Comparison of ENCODE assay signal across 25 cellular contexts in genomic region chrX:68703849-68704248, GRCh38. TPM values are rescaled to one million over a fixed set of nuclear protein-coding genes. Genes with fewer than 3 reads are reported as not detected.
DNase-seq lines count a peak whose midpoint lies in the region; ATAC-seq and TF ChIP-seq lines count a peak whose summit lies in the region.
"Had no signal": no experiment of that assay in that cellular context is flagged by ENCODE, and none has a peak within 500 bp of the region (broad histone marks: within the 10 kb centered on the region; RNA-seq: fewer than 3 reads in every experiment).

No MANE protein-coding gene starts in this region.

- peak overlapping the region; percentile 23 for H3K27ac Mint-ChIP-seq in activated CD4-positive, alpha-beta T cell treated with anti-CD3 and anti-CD28 coated beads, Interleukin-2, amount 10 ng/mL, durations not matched to agents 24 days and 14 days
- H3K27ac Mint-ChIP-seq in endothelial cell (ENCODE audit: unreplicated experiment), result peak overlapping the region; percentile 90
- H3K27ac Mint-ChIP-seq: activated T-helper 17 cell treated with anti-CD3 and anti-CD28 coated beads, Interleukin-2, amount 50 U/mL, for 72 hours; brain; HFFc6; T-helper 17 cell had no signal

- peaks cover 3% of the 10 kb centered on the region for H3K4me1 Mint-ChIP-seq in activated CD4-positive, alpha-beta T cell treated with anti-CD3 and anti-CD28 coated beads, Interleukin-2, amount 10 ng/mL, durations not matched to agents 24 days and 14 days
- peaks cover 51% of the 10 kb centered on the region for H3K4me1 Mint-ChIP-seq in endothelial cell (ENCODE audit: unreplicated experiment)
- H3K4me1 Mint-ChIP-seq: activated T-helper 17 cell treated with anti-CD3 and anti-CD28 coated beads, Interleukin-2, amount 50 U/mL, for 72 hours; brain; T-helper 17 cell had no signal

- no peak for ATAC-seq in psoas muscle
- ATAC-seq in HG03439 (IDR thresholded peaks at IDR 0.05; ENCODE audit: unreplicated experiment), result no peak
- ATAC-seq: activated T-helper 17 cell treated with anti-CD3 and anti-CD28 coated beads, Interleukin-2, amount 50 U/mL, for 72 hours; effector memory CD8-positive, alpha-beta T cell; T-helper 17 cell had no signal

- no peak overlapping the region for H3K4me3 ChIP-seq in Jurkat, Clone E6-1 (ENCODE audit: low read length)
- no peak overlapping the region for H3K4me3 ChIP-seq in psoas muscle
- H3K4me3 ChIP-seq: smooth muscle cell, thyroid gland had no signal

- 82 to 84% (median 82%) methylated on average over 2 to 3 of the region's 3 CpGs for WGBS in psoas muscle, 3 donors

- no peaks in the 10 kb centered on the region for H3K36me3 ChIP-seq in psoas muscle (ENCODE audit: insufficient read depth in 1 of 2, low read depth in 1 of 2)
- H3K36me3 ChIP-seq: thyroid gland had no signal

- peaks cover 0 to 13% (median 0%) of the 10 kb centered on the region in 3 donors for H3K27me3 ChIP-seq in psoas muscle (ENCODE audit: insufficient read depth in 3 of 3, low read length in 2 of 3)
- H3K27me3 ChIP-seq: thyroid gland had no signal

- H3K9me3 ChIP-seq in psoas muscle, result no peaks in the 10 kb centered on the region
- H3K9me3 ChIP-seq: thyroid gland had no signal

- no peak overlapping the region for H3K4me3 Mint-ChIP-seq in activated CD4-positive, alpha-beta T cell treated with anti-CD3 and anti-CD28 coated beads, Interleukin-2, amount 10 ng/mL, durations not matched to agents 24 days and 14 days
- H3K4me3 Mint-ChIP-seq in endothelial cell (ENCODE audit: unreplicated experiment), result peak overlapping the region; percentile 37
- H3K4me3 Mint-ChIP-seq: activated T-helper 17 cell treated with anti-CD3 and anti-CD28 coated beads, Interleukin-2, amount 50 U/mL, for 72 hours; brain; effector memory CD8-positive, alpha-beta T cell; HFFc6; T-helper 17 cell had no signal

- peaks cover 50% of the 10 kb centered on the region for H3K4me1 ChIP-seq in psoas muscle
- H3K4me1 ChIP-seq: thyroid gland had no signal

- no peaks in the 10 kb centered on the region for H3K36me3 Mint-ChIP-seq in activated CD4-positive, alpha-beta T cell treated with anti-CD3 and anti-CD28 coated beads, Interleukin-2, amount 10 ng/mL, durations not matched to agents 24 days and 14 days (ENCODE audit: low read depth)
- H3K36me3 Mint-ChIP-seq in endothelial cell (ENCODE audit: low read depth, unreplicated experiment), result peaks cover 4% of the 10 kb centered on the region
- H3K36me3 Mint-ChIP-seq: brain had no signal

- no peak for TF ChIP-seq CTCF in endothelial cell (IDR thresholded peaks at IDR 0.05; ENCODE audit: unreplicated experiment)
- no peak for TF ChIP-seq CTCF in psoas muscle (IDR thresholded peaks at IDR 0.05)

- intact Hi-C loops in activated CD4-positive, alpha-beta T cell treated with anti-CD3 and anti-CD28 coated beads, Interleukin-2, amount 10 ng/mL, durations not matched to agents 24 days and 14 days (cut with micrococcal nuclease), result no loop called here
- intact Hi-C loops in psoas muscle (cut with DNase I), result loop anchor here in 1 of 2 donors (10.0 kb wide), 1 partner anchor 189 kb away; no protein-coding TSS in a partner anchor

- H3K27me3 Mint-ChIP-seq in activated CD4-positive, alpha-beta T cell treated with anti-CD3 and anti-CD28 coated beads, Interleukin-2, amount 10 ng/mL, durations not matched to agents 24 days and 14 days, result no peaks in the 10 kb centered on the region
- H3K27me3 Mint-ChIP-seq in endothelial cell (ENCODE audit: unreplicated experiment), result no peaks in the 10 kb centered on the region
- H3K27me3 Mint-ChIP-seq: activated T-helper 17 cell treated with anti-CD3 and anti-CD28 coated beads, Interleukin-2, amount 50 U/mL, for 72 hours; T-helper 17 cell had no signal

- H3K27ac ChIP-seq in psoas muscle, result peak overlapping the region; percentile 41

- DNase-seq in activated CD4-positive, alpha-beta T cell treated with anti-CD3 and anti-CD28 coated beads, Interleukin-2, amount 10 ng/mL, durations not matched to agents 24 days and 14 days, result peak; percentile 53
- DNase-seq in activated CD4-positive, alpha-beta T cell treated with anti-CD3 and anti-CD28 coated beads, Interleukin-2, amount 50 U/mL, for 4 hours, result no peak
- DNase-seq in Jurkat, Clone E6-1 (ENCODE audit: low read depth, low spot score), result peak; percentile 15
- DNase-seq in endothelial cell (ENCODE audit: low spot score) (no peak), psoas muscle (no peak), AG08395 (ENCODE audit: low spot score) (no peak)
- DNase-seq in activated effector memory CD4-positive, alpha-beta T cell treated with Interleukin-2 at 50 U/mL for 16 hours, result no peak
- DNase-seq: 8988T; activated CD4-positive, alpha-beta T cell treated with anti-CD3 and anti-CD28 coated beads for 4 hours; AML-193; DND-41; effector memory CD8-positive, alpha-beta T cell; HFFc6; kidney glomerular epithelial cell; midbrain; NCI-H2171; NCI-H524; stimulated activated CD4-positive, alpha-beta T cell treated with anti-CD3 and anti-CD28 coated beads, Interleukin-4, amount 100 ng/mL, for 1 hour; stimulated activated naive CD4-positive, alpha-beta T cell; T-helper 17 cell; thyroid gland had no signal

- H3K9me3 Mint-ChIP-seq in activated CD4-positive, alpha-beta T cell treated with anti-CD3 and anti-CD28 coated beads, Interleukin-2, amount 10 ng/mL, durations not matched to agents 24 days and 14 days, result no peaks in the 10 kb centered on the region
- H3K9me3 Mint-ChIP-seq in endothelial cell (ENCODE audit: unreplicated experiment), result no peaks in the 10 kb centered on the region
- H3K9me3 Mint-ChIP-seq: activated T-helper 17 cell treated with anti-CD3 and anti-CD28 coated beads, Interleukin-2, amount 50 U/mL, for 72 hours; effector memory CD8-positive, alpha-beta T cell; HFFc6 had no signal

RNA-seq across cellular contexts. Expression of gene STARD8, which starts 56.4 kb away (rescaled TPM):
- 2.5 and 3.3 TPM in 2 replicates for total RNA-seq in activated CD4-positive, alpha-beta T cell treated with anti-CD3 and anti-CD28 coated beads, Interleukin-2, amount 10 ng/mL, durations not matched to agents 24 days and 14 days
- polyA plus RNA-seq in Jurkat, Clone E6-1 (2012; ENCODE audit: insufficient read depth, insufficient read length), result not detected
- total RNA-seq in endothelial cell (ENCODE audit: unreplicated experiment) (82.7 TPM), psoas muscle (10 to 100 TPM in 2 of 4 donors, 1 to 10 TPM in 2; 8.2 to 15.8 (median 11.5) TPM)
- polyA plus RNA-seq in psoas muscle, result 10 to 100 TPM in 1 of 3 donors, 1 to 10 TPM in 2; 4.2 to 25.8 (median 5.0) TPM

Comparison
In these comparisons a context has a peak if more than half of its experiments do, and no peak if none do; other contexts are left out.
1. DNase-seq: peak in activated CD4-positive, alpha-beta T cell treated with anti-CD3 and anti-CD28 coated beads, Interleukin-2, amount 10 ng/mL, durations not matched to agents 24 days and 14 days (single experiment) and Jurkat, Clone E6-1 (single experiment); none in activated CD4-positive, alpha-beta T cell treated with anti-CD3 and anti-CD28 coated beads, Interleukin-2, amount 50 U/mL, for 4 hours (0 of 2), endothelial cell (single experiment), psoas muscle (0 of 2), AG08395 (single experiment) and activated effector memory CD4-positive, alpha-beta T cell treated with Interleukin-2 at 50 U/mL for 16 hours (single experiment).